ENCODE assay signal across 19 cellular contexts in genomic region chr4:7912826-7913225, GRCh38.
"Had no signal": no experiment of that assay in that cellular context is flagged by ENCODE, and none has a peak within 500 bp of the region (broad histone marks: within the 10 kb centered on the region; RNA-seq: fewer than 3 reads in every experiment).

No MANE protein-coding gene starts in this region.

- H3K36me3 ChIP-seq: heart right ventricle, neural progenitor cell, pancreas, tibial nerve had no signal

- H3K4me3 ChIP-seq: heart right ventricle, lung, neural progenitor cell, pancreas, tibial nerve had no signal

- FAIRE-seq: endothelial cell of umbilical vein, islet of Langerhans, pancreas had no signal

- H2AFZ ChIP-seq: neural progenitor cell had no signal

- ATAC-seq: heart right ventricle; pancreas; stimulated activated naive B cell treated with anti-CD40 and anti-IgM and Interleukin-4, amounts not matched to agents 10 μg/mL and 1 μg/mL and 100 μg/mL, for 72 hours had no signal

- H3K4me2 ChIP-seq: neural progenitor cell had no signal

- DNase-seq: activated CD4-positive, alpha-beta T cell treated with anti-CD3 and anti-CD28 coated beads, Interleukin-2, amount 10 ng/mL, durations not matched to agents 7 days and 5 days; activated CD4-positive, CD25-positive, alpha-beta regulatory T cell; activated CD8-positive, alpha-beta memory T cell treated with anti-CD3 and anti-CD28 coated beads for 24 hours; activated gamma-delta T cell treated with Interleukin-2 at 50 U/mL for 16 hours; amniotic stem cell; brain microvascular endothelial cell; effector CD8-positive, alpha-beta T cell; foreskin melanocyte; heart right ventricle; midbrain; pancreas; stimulated activated CD4-positive, alpha-beta T cell treated with anti-CD3 and anti-CD28 coated beads, Interleukin-15, amount 100 ng/mL, for 24 hours; stimulated activated CD4-positive, alpha-beta T cell treated with anti-CD3 and anti-CD28 coated beads, Interleukin-4, amount 100 ng/mL, for 1 hour; stimulated activated naive B cell treated with anti-CD40 and anti-IgM and Interleukin-4, amounts not matched to agents 10 μg/mL and 1 μg/mL and 100 μg/mL, for 72 hours had no signal

- H3K27ac ChIP-seq: brain microvascular endothelial cell, heart right ventricle, neural progenitor cell, pancreas, tibial nerve had no signal

- H3K9me3 ChIP-seq: heart right ventricle, pancreas, tibial nerve had no signal

- H3K27me3 ChIP-seq: brain microvascular endothelial cell, heart right ventricle, neural progenitor cell, pancreas, tibial nerve had no signal

- H3K9ac ChIP-seq: neural progenitor cell had no signal
